Comparison of ENCODE assay signal across 7 cellular contexts in the genomic region with DNA sequence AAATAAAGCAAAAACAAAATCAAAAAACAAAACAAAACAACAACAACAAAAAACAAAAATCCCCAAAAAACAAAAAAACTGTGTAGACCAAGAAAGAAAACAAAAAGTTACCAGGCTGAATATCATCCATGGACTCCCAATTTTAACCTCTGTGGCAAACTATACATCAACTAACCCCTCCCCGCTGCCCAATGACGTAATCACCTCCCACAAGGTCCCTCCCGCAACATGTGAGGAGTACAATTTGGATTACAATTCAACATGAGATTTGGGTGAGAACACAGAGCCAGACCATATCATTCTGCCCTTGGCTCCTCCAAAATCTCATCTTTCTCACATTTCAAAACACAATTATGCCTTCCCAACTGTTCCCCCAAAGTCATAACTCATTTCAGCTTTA.
"Had no signal": no experiment of that assay in that cellular context is flagged by ENCODE, and none has a peak within 500 bp of the region (broad histone marks: within the 10 kb centered on the region; RNA-seq: fewer than 3 reads in every experiment).

No MANE protein-coding gene starts in this region.

- H3K27me3 Mint-ChIP-seq: IgD-negative memory B cell had no signal

- FAIRE-seq: HTR-8/SVneo, K562 had no signal

- H3K27ac Mint-ChIP-seq: IgD-negative memory B cell had no signal

- DNase-seq: IMR-90, KBM-7, KG1 had no signal

- H3K36me3 Mint-ChIP-seq: IgD-negative memory B cell had no signal

- H3K27ac ChIP-seq: HL-60 had no signal

- H3K4me3 Mint-ChIP-seq: IgD-negative memory B cell had no signal

- ATAC-seq: K562 had no signal

- H3K4me3 ChIP-seq: K562 had no signal

- H3K4me1 Mint-ChIP-seq: IgD-negative memory B cell had no signal
